Comparison of ENCODE assay signal across 15 cellular contexts in genomic region chr3:177424541-177424940, GRCh38.
"Had no signal": no experiment of that assay in that cellular context is flagged by ENCODE, and none has a peak within 500 bp of the region (broad histone marks: within the 10 kb centered on the region; RNA-seq: fewer than 3 reads in every experiment).

No MANE protein-coding gene starts in this region.

- H3K4me3 Mint-ChIP-seq: activated naive CD4-positive, alpha-beta T cell treated with anti-CD3 and anti-CD28 coated beads, Interleukin-2, amount 50 U/mL, for 24 hours; activated T-cell treated with anti-CD3 and anti-CD28 coated beads, Interleukin-2, amount 50 U/mL, for 24 hours; naive thymus-derived CD4-positive, alpha-beta T cell; stimulated activated memory B cell treated with anti-CD40 and anti-IgM and Interleukin-4, amounts not matched to agents 10 μg/mL and 1 μg/mL and 100 μg/mL, for 72 hours; T-helper 2 cell treated with Interferon-gamma antibody and Interleukin-4, amounts not matched to agents 5 μg/mL and 100 μg/mL, for 36 hours had no signal

- H3K4me1 ChIP-seq: adrenal gland, colonic mucosa had no signal

- H3K36me3 Mint-ChIP-seq: activated naive CD4-positive, alpha-beta T cell treated with anti-CD3 and anti-CD28 coated beads, Interleukin-2, amount 50 U/mL, for 24 hours; naive thymus-derived CD4-positive, alpha-beta T cell; stimulated activated memory B cell treated with anti-CD40 and anti-IgM and Interleukin-4, amounts not matched to agents 10 μg/mL and 1 μg/mL and 100 μg/mL, for 72 hours had no signal

- H3K27ac Mint-ChIP-seq: activated naive CD4-positive, alpha-beta T cell treated with anti-CD3 and anti-CD28 coated beads, Interleukin-2, amount 50 U/mL, for 24 hours; activated T-cell treated with anti-CD3 and anti-CD28 coated beads, Interleukin-2, amount 50 U/mL, for 24 hours; stimulated activated memory B cell treated with anti-CD40 and anti-IgM and Interleukin-4, amounts not matched to agents 10 μg/mL and 1 μg/mL and 100 μg/mL, for 72 hours; T-helper 2 cell treated with Interferon-gamma antibody and Interleukin-4, amounts not matched to agents 5 μg/mL and 100 μg/mL, for 36 hours had no signal

- H3K9me3 Mint-ChIP-seq: activated naive CD4-positive, alpha-beta T cell treated with anti-CD3 and anti-CD28 coated beads, Interleukin-2, amount 50 U/mL, for 24 hours; stimulated activated memory B cell treated with anti-CD40 and anti-IgM and Interleukin-4, amounts not matched to agents 10 μg/mL and 1 μg/mL and 100 μg/mL, for 72 hours; T-helper 2 cell treated with Interferon-gamma antibody and Interleukin-4, amounts not matched to agents 5 μg/mL and 100 μg/mL, for 36 hours had no signal

- H3K27me3 ChIP-seq: adrenal gland, colonic mucosa, esophagus squamous epithelium, hepatocyte had no signal

- H3K27me3 Mint-ChIP-seq: activated naive CD4-positive, alpha-beta T cell treated with anti-CD3 and anti-CD28 coated beads, Interleukin-2, amount 50 U/mL, for 24 hours; activated T-cell treated with anti-CD3 and anti-CD28 coated beads, Interleukin-2, amount 50 U/mL, for 24 hours; stimulated activated memory B cell treated with anti-CD40 and anti-IgM and Interleukin-4, amounts not matched to agents 10 μg/mL and 1 μg/mL and 100 μg/mL, for 72 hours had no signal

- H3K27ac ChIP-seq: adrenal gland, colonic mucosa, esophagus squamous epithelium, hepatocyte had no signal

- H2AFZ ChIP-seq: hepatocyte had no signal

- H3K4me3 ChIP-seq: adrenal gland, colonic mucosa, esophagus squamous epithelium, hepatocyte, lung had no signal

- H3K4me2 ChIP-seq: hepatocyte had no signal

- H3K79me2 ChIP-seq: hepatocyte had no signal

- H3K9me3 ChIP-seq: adrenal gland, colonic mucosa, esophagus squamous epithelium had no signal

- ATAC-seq: naive thymus-derived CD4-positive, alpha-beta T cell; stimulated activated memory B cell treated with anti-CD40 and anti-IgM and Interleukin-4, amounts not matched to agents 10 μg/mL and 1 μg/mL and 100 μg/mL, for 72 hours had no signal

- DNase-seq: activated CD4-positive, CD25-positive, alpha-beta regulatory T cell treated with anti-CD3 and anti-CD28 coated beads, Interleukin-2, amount 50 U/mL, for 72 hours; activated effector memory CD4-positive, alpha-beta T cell treated with Interleukin-2 at 50 U/mL for 16 hours; activated T-cell treated with anti-CD3 and anti-CD28 coated beads, Interleukin-2, amount 50 U/mL, for 24 hours; adrenal gland; colonic mucosa; effector CD4-positive, alpha-beta T cell; esophagus squamous epithelium; islet precursor cell; naive thymus-derived CD4-positive, alpha-beta T cell; retina had no signal

- H3K36me3 ChIP-seq: adrenal gland, colonic mucosa, esophagus squamous epithelium had no signal
